23 cellular contexts compared by ENCODE assay signal in the genomic region with DNA sequence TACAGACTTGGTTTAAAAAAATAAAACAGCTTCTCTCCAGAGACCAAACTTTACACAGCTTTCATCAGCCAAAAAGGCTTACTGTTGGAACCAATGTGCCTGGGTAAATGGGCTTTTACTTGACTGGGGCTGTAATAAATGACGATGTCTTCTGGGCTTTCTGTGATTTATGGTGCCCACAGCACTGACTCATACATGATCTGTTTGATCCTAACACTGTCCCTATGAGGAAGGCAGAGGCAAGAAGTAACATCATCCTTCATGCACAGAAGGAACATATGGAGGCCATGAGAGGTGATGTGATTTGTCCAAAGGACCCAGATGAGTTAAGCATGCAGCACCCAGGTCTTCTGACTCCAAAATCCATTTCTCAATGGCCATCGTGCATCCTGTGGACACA.
"Had no signal": no experiment of that assay in that cellular context is flagged by ENCODE, and none has a peak within 500 bp of the region (broad histone marks: within the 10 kb centered on the region; RNA-seq: fewer than 3 reads in every experiment).

No MANE protein-coding gene starts in this region.

- H3K4me3 ChIP-seq: colonic mucosa, gastroesophageal sphincter, heart right ventricle, lower lobe of right lung, smooth muscle cell, transverse colon had no signal

- H3K36me3 ChIP-seq: colonic mucosa had no signal

- H3K4me1 ChIP-seq: colonic mucosa, gastroesophageal sphincter, lower lobe of right lung, transverse colon had no signal

- H3K9me3 Mint-ChIP-seq: activated CD4-positive, alpha-beta memory T cell treated with anti-CD3 and anti-CD28 coated beads, Interleukin-2, amount 10 ng/mL, durations not matched to agents 7 days and 5 days; activated T-cell treated with anti-CD3 and anti-CD28 coated beads, Interleukin-2, amount 50 U/mL, for 24 hours; brain had no signal

- H3K9me3 ChIP-seq: colonic mucosa, gastroesophageal sphincter, heart right ventricle, lower lobe of right lung, transverse colon had no signal

- ATAC-seq: activated CD4-positive, alpha-beta T cell treated with anti-CD3 and anti-CD28 coated beads for 36 hours; gastroesophageal sphincter; heart right ventricle; left cardiac atrium; lower lobe of right lung; right cardiac atrium; stimulated activated naive CD8-positive, alpha-beta T cell treated with anti-CD3 and anti-CD28 coated beads, Interleukin-15, Interleukin-2, amounts not matched to agents 100 U/mL and 50 U/mL, for 24 hours had no signal

- H3K27me3 Mint-ChIP-seq: activated CD4-positive, alpha-beta memory T cell treated with anti-CD3 and anti-CD28 coated beads, Interleukin-2, amount 10 ng/mL, durations not matched to agents 7 days and 5 days; activated CD4-positive, alpha-beta T cell treated with anti-CD3 and anti-CD28 coated beads for 36 hours; activated T-cell treated with anti-CD3 and anti-CD28 coated beads, Interleukin-2, amount 50 U/mL, for 24 hours; brain; progenitor cell of endocrine pancreas had no signal

- H3K27ac ChIP-seq: colonic mucosa, gastroesophageal sphincter, heart right ventricle, lower lobe of right lung, transverse colon had no signal

- H3K4me3 Mint-ChIP-seq: activated CD4-positive, alpha-beta memory T cell treated with anti-CD3 and anti-CD28 coated beads, Interleukin-2, amount 10 ng/mL, durations not matched to agents 7 days and 5 days; activated CD4-positive, alpha-beta T cell treated with anti-CD3 and anti-CD28 coated beads for 36 hours; activated T-cell treated with anti-CD3 and anti-CD28 coated beads, Interleukin-2, amount 50 U/mL, for 24 hours; brain had no signal

- H3K27ac Mint-ChIP-seq: activated CD4-positive, alpha-beta memory T cell treated with anti-CD3 and anti-CD28 coated beads, Interleukin-2, amount 10 ng/mL, durations not matched to agents 7 days and 5 days; activated CD4-positive, alpha-beta T cell treated with anti-CD3 and anti-CD28 coated beads for 36 hours; activated T-cell treated with anti-CD3 and anti-CD28 coated beads, Interleukin-2, amount 50 U/mL, for 24 hours; progenitor cell of endocrine pancreas had no signal

- H3K4me1 Mint-ChIP-seq: brain had no signal

- DNase-seq: activated CD4-positive, alpha-beta memory T cell treated with anti-CD3 and anti-CD28 coated beads, Interleukin-2, amount 10 ng/mL, durations not matched to agents 7 days and 5 days; activated CD4-positive, alpha-beta T cell treated with anti-CD3 and anti-CD28 coated beads for 36 hours; activated effector memory CD4-positive, alpha-beta T cell treated with Interleukin-2 at 50 U/mL for 16 hours; activated naive CD4-positive, alpha-beta T cell treated with anti-CD3 and anti-CD28 coated beads, Interleukin-2, amount 50 U/mL, for 16 hours; activated T-cell treated with anti-CD3 and anti-CD28 coated beads, Interleukin-2, amount 50 U/mL, for 24 hours; amniotic stem cell; central memory CD4-positive, alpha-beta T cell; colonic mucosa; effector CD4-positive, alpha-beta T cell; heart right ventricle; left cardiac atrium; lower lobe of right lung; midbrain; right cardiac atrium; stimulated activated CD4-positive, alpha-beta T cell treated with anti-CD3 and anti-CD28 coated beads, Interleukin-4, amount 100 ng/mL, for 4 hours; stimulated activated CD8-positive, alpha-beta memory T cell treated with anti-CD3 and anti-CD28 coated beads, Interleukin-4, amount 100 ng/mL, for 48 hours; stimulated activated naive CD8-positive, alpha-beta T cell treated with anti-CD3 and anti-CD28 coated beads, Interleukin-15, Interleukin-2, amounts not matched to agents 100 U/mL and 50 U/mL, for 24 hours; T-helper 2 cell; transverse colon had no signal
